ENCODE assay signal across 1 cellular context in genomic region chr3:111765136-111765535, GRCh38.
TF ChIP-seq lines count a peak whose summit lies in the region.

No MANE protein-coding gene starts in this region.

TF ChIP-seq in liver, 16 proteins besides CTCF, POLR2A, EP300 and RAD21 (continued from another document):
- TF ChIP-seq ZBTB33 (IDR thresholded peaks at IDR 0.05) (no peak), RXRA (IDR thresholded peaks at IDR 0.05) (no peak), SP1 (IDR thresholded peaks at IDR 0.05) (no peak), REST (IDR thresholded peaks at IDR 0.05) (no peak), GABPA (IDR thresholded peaks at IDR 0.05 in 1 of 2, conservative IDR thresholded peaks at IDR 0.05 in 1 of 2) (no peak), NR2F2 (IDR thresholded peaks at IDR 0.05) (no peak), FOXA2 (IDR thresholded peaks at IDR 0.05) (no peak), YY1 (IDR thresholded peaks at IDR 0.05) (no peak), FOXA1 (IDR thresholded peaks at IDR 0.05) (no peak)
